Comparison of ENCODE assay signal across 21 cellular contexts in the genomic region with DNA sequence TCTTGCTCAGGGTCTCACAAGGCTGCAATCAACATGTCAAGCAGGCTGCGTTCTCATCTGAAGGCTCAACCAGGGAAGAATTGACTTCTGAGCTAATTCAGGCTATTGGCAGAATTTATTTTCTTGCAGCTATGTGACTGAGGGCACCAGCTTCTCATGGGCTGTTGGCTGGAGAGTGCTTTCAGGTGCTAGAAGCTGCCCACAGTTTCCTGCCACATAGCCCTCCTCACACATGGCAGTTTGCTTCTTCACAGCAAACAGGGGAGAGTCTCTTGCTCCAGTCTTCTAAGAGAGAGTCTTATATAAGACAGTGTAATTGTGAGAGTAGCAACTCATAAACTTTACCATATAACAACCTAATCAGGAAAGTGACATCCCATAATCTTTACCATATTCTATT.
A peak's percentile ranks its signal among the peaks of the same experiment; 100 is the strongest.
DNase-seq lines count a peak whose midpoint lies in the region; ATAC-seq and TF ChIP-seq lines count a peak whose summit lies in the region.
"Had no signal": no experiment of that assay in that cellular context is flagged by ENCODE, and none has a peak within 500 bp of the region (broad histone marks: within the 10 kb centered on the region; RNA-seq: fewer than 3 reads in every experiment).

No MANE protein-coding gene starts in this region.

- H3K36me3 ChIP-seq in DND-41 (ENCODE audit: insufficient read depth, low read length) (no peaks in the 10 kb centered on the region), WERI-Rb-1 (no peaks in the 10 kb centered on the region)
- H3K36me3 ChIP-seq: BE2C; BLaER1 treated with 17β-estradiol and CSF1 and Interleukin-3, amounts not matched to agents 10 nM and 100 nM had no signal

- no peaks in the 10 kb centered on the region for H3K27me3 ChIP-seq in DND-41 (ENCODE audit: insufficient read depth, low read length, poor library complexity)
- H3K27me3 ChIP-seq in WERI-Rb-1 (ENCODE audit: insufficient read depth, low read depth, severe bottlenecking) = no peaks in the 10 kb centered on the region
- H3K27me3 ChIP-seq: BE2C; BLaER1 treated with 17β-estradiol and CSF1 and Interleukin-3, amounts not matched to agents 10 nM and 100 nM had no signal

- H3K36me3 Mint-ChIP-seq in central memory CD8-positive, alpha-beta T cell (ENCODE audit: insufficient read depth) = no peaks in the 10 kb centered on the region
- H3K36me3 Mint-ChIP-seq: CD4-positive, alpha-beta memory T cell had no signal

- no peak overlapping the region for H3K4me2 ChIP-seq in DND-41 (ENCODE audit: insufficient read depth, low read length)
- H3K4me2 ChIP-seq: A549; BLaER1 treated with 17β-estradiol and CSF1 and Interleukin-3, amounts not matched to agents 10 nM and 100 nM; GM23338 had no signal

- H3K4me1 ChIP-seq in DND-41 (ENCODE audit: insufficient read depth, low read length) = no peaks in the 10 kb centered on the region
- H3K4me1 ChIP-seq: A549; BE2C; BLaER1 treated with 17β-estradiol and CSF1 and Interleukin-3, amounts not matched to agents 10 nM and 100 nM had no signal

- DNase-seq in DND-41 = peak; percentile 8
- DNase-seq in Kasumi-1 (lab: John Stamatoyannopoulos, UW) = peak; percentile 26 to 46
- DNase-seq in central memory CD8-positive, alpha-beta T cell (ENCODE audit: low spot score in 2 of 2) = no peak
- DNase-seq in foreskin fibroblast = no peak
- no peak for DNase-seq in retina
- DNase-seq in WERI-Rb-1 = no peak
- DNase-seq: 8988T; ACHN; AML-193; BE2C; CD4-positive, alpha-beta memory T cell; COR-L47; DMS153; EL; GDM1; H9 had no signal

- H3K4me3 Mint-ChIP-seq in central memory CD8-positive, alpha-beta T cell = no peak overlapping the region
- H3K4me3 Mint-ChIP-seq: CD4-positive, alpha-beta memory T cell; GM23338; H9 had no signal

- H3K4me3 ChIP-seq in DND-41 (ENCODE audit: low read depth in 1 of 2, low read length in 2 of 2) = no peak overlapping the region
- no peak overlapping the region for H3K4me3 ChIP-seq in foreskin fibroblast (ENCODE audit: low read depth in 1 of 2, low read length in 2 of 2)
- H3K4me3 ChIP-seq in WERI-Rb-1 (ENCODE audit: low read depth, low read length) = no peak overlapping the region
- H3K4me3 ChIP-seq: A549; BLaER1 treated with 17β-estradiol and CSF1 and Interleukin-3, amounts not matched to agents 10 nM and 100 nM; GM12878; GM23338 had no signal

- H3K9me3 ChIP-seq in DND-41 (ENCODE audit: insufficient read depth, low read length, severe bottlenecking) (no peaks in the 10 kb centered on the region), WERI-Rb-1 (ENCODE audit: severe bottlenecking) (peaks cover 4% of the 10 kb centered on the region)
- H3K9me3 ChIP-seq: BE2C had no signal

- H3K9ac ChIP-seq in DND-41 (ENCODE audit: low read depth, low read length) = no peak overlapping the region
- H3K9ac ChIP-seq: BLaER1 treated with 17β-estradiol and CSF1 and Interleukin-3, amounts not matched to agents 10 nM and 100 nM had no signal

- no peaks in the 10 kb centered on the region for H3K9me3 Mint-ChIP-seq in central memory CD8-positive, alpha-beta T cell

- H3K79me2 ChIP-seq in DND-41 (ENCODE audit: insufficient read depth, low read length) = no peaks in the 10 kb centered on the region

- no peak overlapping the region for H2AFZ ChIP-seq in DND-41 (ENCODE audit: low read depth, low read length)
- H2AFZ ChIP-seq: GM23338 had no signal

- ATAC-seq in DND-41 (ENCODE audit: insufficient read depth, low read depth) = peak; percentile 71; the same call in 2 of the 3 replicates
- ATAC-seq in central memory CD8-positive, alpha-beta T cell (replicated peaks; ENCODE audit: extremely low read depth, poor library complexity, severe bottlenecking) = peak; percentile 58
- ATAC-seq: A549, GM12878, GM23338, HCT116 had no signal

- no peak for TF ChIP-seq CTCF in DND-41 (IDR thresholded peaks at IDR 0.05; ENCODE audit: borderline replicate concordance, extremely low read depth, low read length, poor library complexity, severe bottlenecking)
- TF ChIP-seq CTCF in foreskin fibroblast (IDR thresholded peaks at IDR 0.05; ENCODE audit: low read depth, low read length) = no peak
- TF ChIP-seq CTCF in WERI-Rb-1 (IDR thresholded peaks at IDR 0.05; ENCODE audit: low read depth, low read length) = no peak

- peaks cover 12% of the 10 kb centered on the region for H3K4me1 Mint-ChIP-seq in central memory CD8-positive, alpha-beta T cell
- H3K4me1 Mint-ChIP-seq: CD4-positive, alpha-beta memory T cell; GM23338; H9 had no signal

- no peaks in the 10 kb centered on the region for H4K20me1 ChIP-seq in DND-41 (ENCODE audit: insufficient read depth, low read length)
- H4K20me1 ChIP-seq: BLaER1 treated with 17β-estradiol and CSF1 and Interleukin-3, amounts not matched to agents 10 nM and 100 nM had no signal

- H3K27ac ChIP-seq in DND-41 (ENCODE audit: low read length) (no peak overlapping the region), WERI-Rb-1 (no peak overlapping the region)
- H3K27ac ChIP-seq: A549; BLaER1 treated with 17β-estradiol and CSF1 and Interleukin-3, amounts not matched to agents 10 nM and 100 nM had no signal

- H3K27ac Mint-ChIP-seq in central memory CD8-positive, alpha-beta T cell (ENCODE audit: low read depth) = no peak overlapping the region
- H3K27ac Mint-ChIP-seq: GM23338, H9 had no signal

- peaks cover 13% of the 10 kb centered on the region for H3K27me3 Mint-ChIP-seq in central memory CD8-positive, alpha-beta T cell

Comparison
In these comparisons a context has a peak if more than half of its experiments do, and no peak if none do; other contexts are left out.
1. DNase-seq: peak in DND-41 (single experiment) and Kasumi-1 (2 of 2); none in central memory CD8-positive, alpha-beta T cell (0 of 2), foreskin fibroblast (0 of 2), retina (single experiment) and WERI-Rb-1 (single experiment).